ENCODE assay signal across 1 cellular context in the genomic region with DNA sequence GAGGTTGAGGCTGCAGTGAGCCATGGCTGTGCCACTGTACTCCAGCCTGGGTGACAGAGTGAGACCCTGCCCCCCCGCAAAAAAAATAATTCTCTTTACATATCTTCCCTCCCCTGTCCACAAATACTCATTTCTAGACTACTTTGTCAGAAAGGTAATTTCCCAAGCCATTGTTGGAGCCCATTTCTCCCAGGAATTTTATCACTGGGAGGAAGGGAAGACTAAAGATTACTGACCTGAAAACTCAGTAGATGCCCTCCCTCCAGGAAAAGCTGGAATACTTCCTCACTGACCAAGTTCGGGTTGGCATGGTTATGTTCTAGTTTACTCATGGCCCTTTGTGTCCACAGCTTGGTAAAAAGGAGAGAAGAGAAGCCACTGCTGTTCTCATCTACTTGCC.
TF ChIP-seq lines count a peak whose summit lies in the region.

No MANE protein-coding gene starts in this region.

TF ChIP-seq in GM12878, 131 proteins besides CTCF, POLR2A, EP300 and RAD21 (continued from another document and continues in another):
- TF ChIP-seq, protein P1, sequence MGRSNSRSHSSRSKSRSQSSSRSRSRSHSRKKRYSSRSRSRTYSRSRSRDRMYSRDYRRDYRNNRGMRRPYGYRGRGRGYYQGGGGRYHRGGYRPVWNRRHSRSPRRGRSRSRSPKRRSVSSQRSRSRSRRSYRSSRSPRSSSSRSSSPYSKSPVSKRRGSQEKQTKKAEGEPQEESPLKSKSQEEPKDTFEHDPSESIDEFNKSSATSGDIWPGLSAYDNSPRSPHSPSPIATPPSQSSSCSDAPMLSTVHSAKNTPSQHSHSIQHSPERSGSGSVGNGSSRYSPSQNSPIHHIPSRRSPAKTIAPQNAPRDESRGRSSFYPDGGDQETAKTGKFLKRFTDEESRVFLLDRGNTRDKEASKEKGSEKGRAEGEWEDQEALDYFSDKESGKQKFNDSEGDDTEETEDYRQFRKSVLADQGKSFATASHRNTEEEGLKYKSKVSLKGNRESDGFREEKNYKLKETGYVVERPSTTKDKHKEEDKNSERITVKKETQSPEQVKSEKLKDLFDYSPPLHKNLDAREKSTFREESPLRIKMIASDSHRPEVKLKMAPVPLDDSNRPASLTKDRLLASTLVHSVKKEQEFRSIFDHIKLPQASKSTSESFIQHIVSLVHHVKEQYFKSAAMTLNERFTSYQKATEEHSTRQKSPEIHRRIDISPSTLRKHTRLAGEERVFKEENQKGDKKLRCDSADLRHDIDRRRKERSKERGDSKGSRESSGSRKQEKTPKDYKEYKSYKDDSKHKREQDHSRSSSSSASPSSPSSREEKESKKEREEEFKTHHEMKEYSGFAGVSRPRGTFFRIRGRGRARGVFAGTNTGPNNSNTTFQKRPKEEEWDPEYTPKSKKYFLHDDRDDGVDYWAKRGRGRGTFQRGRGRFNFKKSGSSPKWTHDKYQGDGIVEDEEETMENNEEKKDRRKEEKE (IDR thresholded peaks at IDR 0.05) = no peak
- TF ChIP-seq STAT3 (IDR thresholded peaks at IDR 0.05; ENCODE audit: low read depth, low read length) (no peak), ATF7 (IDR thresholded peaks at IDR 0.05; ENCODE audit: low read depth) (no peak), PAX5 (IDR thresholded peaks at IDR 0.05; ENCODE audit: borderline replicate concordance, low read depth, low read length) (no peak), MEF2B (IDR thresholded peaks at IDR 0.05; ENCODE audit: partially characterized antibody, poor library complexity, severe bottlenecking) (peak; percentile 31), SIX5 (IDR thresholded peaks at IDR 0.05; ENCODE audit: low read depth, low read length, severe bottlenecking) (no peak), REST (IDR thresholded peaks at IDR 0.05; ENCODE audit: low read depth, low read length) (no peak), KDM1A (IDR thresholded peaks at IDR 0.05; ENCODE audit: borderline replicate concordance) (no peak), SMAD5 (IDR thresholded peaks at IDR 0.05; ENCODE audit: low read depth) (no peak), PKNOX1 (IDR thresholded peaks at IDR 0.05) (no peak), BHLHE40 (IDR thresholded peaks at IDR 0.05; ENCODE audit: borderline replicate concordance in 1 of 2, low read depth in 2 of 2, low read length in 1 of 2) (peak in 1 of 2 experiments; percentile 8; a peak in 1 of 4 replicates), TAF1 (IDR thresholded peaks at IDR 0.05; ENCODE audit: borderline replicate concordance, low read depth, low read length) (no peak), SUZ12 (IDR thresholded peaks at IDR 0.05; ENCODE audit: unreplicated experiment) (no peak), CHD4 (IDR thresholded peaks at IDR 0.05) (no peak), SMARCA5 (IDR thresholded peaks at IDR 0.05) (no peak), POLR2AphosphoS2 (IDR thresholded peaks at IDR 0.05; ENCODE audit: low read depth, low read length) (no peak), MTA2 (IDR thresholded peaks at IDR 0.05; ENCODE audit: low read depth) (peak; percentile 62), USF2 (IDR thresholded peaks at IDR 0.05; ENCODE audit: borderline replicate concordance, low read depth, low read length) (no peak), RUNX3 (IDR thresholded peaks at IDR 0.05; ENCODE audit: low read length) (peak; percentile 69), PAX8 (IDR thresholded peaks at IDR 0.05) (no peak), MYB (IDR thresholded peaks at IDR 0.05; ENCODE audit: borderline replicate concordance, low read depth, low read length) (no peak), NFYA (IDR thresholded peaks at IDR 0.05; ENCODE audit: borderline replicate concordance, low read depth, low read length) (no peak), FOS (IDR thresholded peaks at IDR 0.05; ENCODE audit: borderline replicate concordance, extremely low read depth, insufficient read length) (no peak), HDGF (IDR thresholded peaks at IDR 0.05) (no peak), BRCA1 (IDR thresholded peaks at IDR 0.05; ENCODE audit: low read depth, low read length) (no peak), HDAC6 (IDR thresholded peaks at IDR 0.05; ENCODE audit: unreplicated experiment) (no peak), EED (IDR thresholded peaks at IDR 0.05; ENCODE audit: low read depth) (peak; percentile 91), STAT1 (conservative IDR thresholded peaks at IDR 0.05) (no peak), USF1 (IDR thresholded peaks at IDR 0.05; ENCODE audit: borderline replicate concordance, extremely low read length, insufficient read depth, low read depth, low read length) (no peak), MYC (IDR thresholded peaks at IDR 0.05; ENCODE audit: insufficient read depth, insufficient read length, insufficient replicate concordance, low read length, severe bottlenecking) (no peak), JUND (IDR thresholded peaks at IDR 0.05; ENCODE audit: low read depth, low read length) (peak; percentile 39; the same call in 1 of the 2 replicates), PRDM15 (CRISPR knock-in tag; IDR thresholded peaks at IDR 0.05) (no peak), SIN3A (IDR thresholded peaks at IDR 0.05; ENCODE audit: low read depth, low read length) (no peak), TBL1XR1 (IDR thresholded peaks at IDR 0.05; ENCODE audit: low read depth, low read length) (0 out of 2 replicates have a peak, but pooled peaks have one; percentile 18)
- TF ChIP-seq, protein P2, sequence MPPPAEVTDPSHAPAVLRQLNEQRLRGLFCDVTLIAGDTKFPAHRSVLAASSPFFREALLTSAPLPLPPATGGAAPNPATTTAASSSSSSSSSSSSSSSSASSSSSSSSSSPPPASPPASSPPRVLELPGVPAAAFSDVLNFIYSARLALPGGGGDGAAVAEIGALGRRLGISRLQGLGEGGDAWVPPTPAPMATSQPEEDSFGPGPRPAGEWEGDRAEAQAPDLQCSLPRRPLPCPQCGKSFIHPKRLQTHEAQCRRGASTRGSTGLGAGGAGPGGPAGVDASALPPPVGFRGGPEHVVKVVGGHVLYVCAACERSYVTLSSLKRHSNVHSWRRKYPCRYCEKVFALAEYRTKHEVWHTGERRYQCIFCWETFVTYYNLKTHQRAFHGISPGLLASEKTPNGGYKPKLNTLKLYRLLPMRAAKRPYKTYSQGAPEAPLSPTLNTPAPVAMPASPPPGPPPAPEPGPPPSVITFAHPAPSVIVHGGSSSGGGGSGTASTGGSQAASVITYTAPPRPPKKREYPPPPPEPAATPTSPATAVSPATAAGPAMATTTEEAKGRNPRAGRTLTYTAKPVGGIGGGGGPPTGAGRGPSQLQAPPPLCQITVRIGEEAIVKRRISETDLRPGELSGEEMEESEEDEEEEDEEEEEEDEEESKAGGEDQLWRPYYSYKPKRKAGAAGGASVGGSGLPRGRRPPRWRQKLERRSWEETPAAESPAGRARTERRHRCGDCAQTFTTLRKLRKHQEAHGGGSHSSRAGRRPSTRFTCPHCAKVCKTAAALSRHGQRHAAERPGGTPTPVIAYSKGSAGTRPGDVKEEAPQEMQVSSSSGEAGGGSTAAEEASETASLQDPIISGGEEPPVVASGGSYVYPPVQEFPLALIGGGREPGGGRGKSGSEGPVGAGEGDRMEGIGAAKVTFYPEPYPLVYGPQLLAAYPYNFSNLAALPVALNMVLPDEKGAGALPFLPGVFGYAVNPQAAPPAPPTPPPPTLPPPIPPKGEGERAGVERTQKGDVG (CRISPR knock-in tag; IDR thresholded peaks at IDR 0.05) = no peak
- TF ChIP-seq, protein P3, sequence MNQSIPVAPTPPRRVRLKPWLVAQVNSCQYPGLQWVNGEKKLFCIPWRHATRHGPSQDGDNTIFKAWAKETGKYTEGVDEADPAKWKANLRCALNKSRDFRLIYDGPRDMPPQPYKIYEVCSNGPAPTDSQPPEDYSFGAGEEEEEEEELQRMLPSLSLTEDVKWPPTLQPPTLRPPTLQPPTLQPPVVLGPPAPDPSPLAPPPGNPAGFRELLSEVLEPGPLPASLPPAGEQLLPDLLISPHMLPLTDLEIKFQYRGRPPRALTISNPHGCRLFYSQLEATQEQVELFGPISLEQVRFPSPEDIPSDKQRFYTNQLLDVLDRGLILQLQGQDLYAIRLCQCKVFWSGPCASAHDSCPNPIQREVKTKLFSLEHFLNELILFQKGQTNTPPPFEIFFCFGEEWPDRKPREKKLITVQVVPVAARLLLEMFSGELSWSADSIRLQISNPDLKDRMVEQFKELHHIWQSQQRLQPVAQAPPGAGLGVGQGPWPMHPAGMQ (IDR thresholded peaks at IDR 0.05; ENCODE audit: borderline replicate concordance) = no peak
- TF ChIP-seq, protein P4, sequence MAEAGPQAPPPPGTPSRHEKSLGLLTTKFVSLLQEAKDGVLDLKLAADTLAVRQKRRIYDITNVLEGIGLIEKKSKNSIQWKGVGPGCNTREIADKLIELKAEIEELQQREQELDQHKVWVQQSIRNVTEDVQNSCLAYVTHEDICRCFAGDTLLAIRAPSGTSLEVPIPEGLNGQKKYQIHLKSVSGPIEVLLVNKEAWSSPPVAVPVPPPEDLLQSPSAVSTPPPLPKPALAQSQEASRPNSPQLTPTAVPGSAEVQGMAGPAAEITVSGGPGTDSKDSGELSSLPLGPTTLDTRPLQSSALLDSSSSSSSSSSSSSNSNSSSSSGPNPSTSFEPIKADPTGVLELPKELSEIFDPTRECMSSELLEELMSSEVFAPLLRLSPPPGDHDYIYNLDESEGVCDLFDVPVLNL (IDR thresholded peaks at IDR 0.05; ENCODE audit: low read depth, low read length) = no peak
- TF ChIP-seq, protein P5, sequence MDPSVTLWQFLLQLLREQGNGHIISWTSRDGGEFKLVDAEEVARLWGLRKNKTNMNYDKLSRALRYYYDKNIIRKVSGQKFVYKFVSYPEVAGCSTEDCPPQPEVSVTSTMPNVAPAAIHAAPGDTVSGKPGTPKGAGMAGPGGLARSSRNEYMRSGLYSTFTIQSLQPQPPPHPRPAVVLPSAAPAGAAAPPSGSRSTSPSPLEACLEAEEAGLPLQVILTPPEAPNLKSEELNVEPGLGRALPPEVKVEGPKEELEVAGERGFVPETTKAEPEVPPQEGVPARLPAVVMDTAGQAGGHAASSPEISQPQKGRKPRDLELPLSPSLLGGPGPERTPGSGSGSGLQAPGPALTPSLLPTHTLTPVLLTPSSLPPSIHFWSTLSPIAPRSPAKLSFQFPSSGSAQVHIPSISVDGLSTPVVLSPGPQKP (IDR thresholded peaks at IDR 0.05; ENCODE audit: low read depth, low read length) = no peak
